In the genomic region with DNA sequence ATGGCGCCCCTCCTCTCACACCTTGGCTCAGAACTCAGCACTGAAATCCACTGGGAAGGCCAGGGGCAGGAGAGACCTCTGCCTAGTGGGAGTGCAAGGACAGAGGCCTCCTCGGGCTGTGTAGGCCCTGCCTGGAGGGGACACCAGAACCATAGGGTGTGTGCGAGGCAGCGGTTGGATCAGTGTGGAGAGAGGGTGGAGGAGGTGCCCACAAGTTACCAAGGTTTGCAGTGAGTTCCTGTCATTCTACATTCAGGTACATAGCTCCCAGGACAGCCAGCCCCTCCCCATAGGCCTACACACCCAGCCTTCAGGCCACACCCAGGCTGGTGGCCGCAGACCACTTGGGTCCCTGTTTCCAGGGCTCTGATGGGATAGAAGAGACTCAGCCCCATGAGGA, we compare ENCODE assay signal across 10 cellular contexts. TPM values are rescaled to one million over a fixed set of nuclear protein-coding genes. Genes with fewer than 3 reads are reported as not detected.
DNase-seq lines count a peak whose midpoint lies in the region; ATAC-seq, FAIRE-seq and TF ChIP-seq lines count a peak whose summit lies in the region.
"Had no signal": no experiment of that assay in that cellular context is flagged by ENCODE, and none has a peak within 500 bp of the region (broad histone marks: within the 10 kb centered on the region; RNA-seq: fewer than 3 reads in every experiment).

No MANE protein-coding gene starts in this region.

- DNase-seq in HTR-8/SVneo (ENCODE audit: insufficient read length, low spot score) (no peak), breast epithelium (ENCODE audit: low spot score in 2 of 2) (no peak), right lobe of liver (no peak), SKM-1 (lab: John Stamatoyannopoulos, UW; ENCODE audit: unreplicated experiment) (no peak), EL (no peak), NCI-H1930 (lab: John Stamatoyannopoulos, UW) (no peak)

- H3K36me3 Mint-ChIP-seq in stimulated activated memory B cell treated with anti-CD40 and anti-IgM and Interleukin-4, amounts not matched to agents 10 μg/mL and 1 μg/mL and 100 μg/mL, for 72 hours: no peaks in the 10 kb centered on the region

- H3K27me3 ChIP-seq in breast epithelium (no peaks in the 10 kb centered on the region), right lobe of liver (no peaks in the 10 kb centered on the region)
- H3K27me3 ChIP-seq: SJSA1 had no signal

- H3K27ac Mint-ChIP-seq in stimulated activated memory B cell treated with anti-CD40 and anti-IgM and Interleukin-4, amounts not matched to agents 10 μg/mL and 1 μg/mL and 100 μg/mL, for 72 hours: no peak overlapping the region

- H3K4me3 ChIP-seq in breast epithelium (peak overlapping the region in 1 of 3 donors; percentile 1), right lobe of liver (no peak overlapping the region)
- H3K4me3 ChIP-seq: SJSA1 had no signal

- peak overlapping the region; percentile 92 to 95 for H3K27ac ChIP-seq in breast epithelium
- peak overlapping the region; percentile 69 to 76 (median 75) for H3K27ac ChIP-seq in right lobe of liver
- H3K27ac ChIP-seq: SJSA1 had no signal

- intact Hi-C loops in breast epithelium (cut with DNase I; ENCODE audit: low total_unique reads): loop anchor here (2.0 kb wide), 1 partner anchor 63 kb away; no protein-coding TSS in a partner anchor
- intact Hi-C loops in right lobe of liver (cut with DNase I): no loop called here

- TF ChIP-seq POLR2A in breast epithelium (IDR thresholded peaks at IDR 0.05) (no peak), right lobe of liver (IDR thresholded peaks at IDR 0.05) (no peak)

- H3K36me3 ChIP-seq in breast epithelium: no peaks in the 10 kb centered on the region
- H3K36me3 ChIP-seq in right lobe of liver: no peaks in the 10 kb centered on the region
- H3K36me3 ChIP-seq: SJSA1 had no signal

- 80% methylated on average over 1 of the region's 5 CpGs for WGBS in right lobe of liver (ENCODE audit: insufficient coverage, low coverage, low lambda C conversion rate, missing lambda C conversion rate)

- H3K4me1 Mint-ChIP-seq in stimulated activated memory B cell treated with anti-CD40 and anti-IgM and Interleukin-4, amounts not matched to agents 10 μg/mL and 1 μg/mL and 100 μg/mL, for 72 hours: peaks cover 7% of the 10 kb centered on the region

- H3K9me3 ChIP-seq in breast epithelium (no peaks in the 10 kb centered on the region), right lobe of liver (no peaks in the 10 kb centered on the region)
- H3K9me3 ChIP-seq: SJSA1 had no signal

- H3K27me3 Mint-ChIP-seq in stimulated activated memory B cell treated with anti-CD40 and anti-IgM and Interleukin-4, amounts not matched to agents 10 μg/mL and 1 μg/mL and 100 μg/mL, for 72 hours: no peaks in the 10 kb centered on the region

- ATAC-seq in right lobe of liver (peak in 2 of 4 donors; percentile 0 to 1), HG03097 (IDR thresholded peaks at IDR 0.05; ENCODE audit: low FRiP score, unreplicated experiment) (no peak)
- ATAC-seq in stimulated activated memory B cell treated with anti-CD40 and anti-IgM and Interleukin-4, amounts not matched to agents 10 μg/mL and 1 μg/mL and 100 μg/mL, for 72 hours: peak; percentile 11

- TF ChIP-seq CTCF in breast epithelium (IDR thresholded peaks at IDR 0.05) (no peak), right lobe of liver (IDR thresholded peaks at IDR 0.05) (no peak)

- H3K9me3 Mint-ChIP-seq in stimulated activated memory B cell treated with anti-CD40 and anti-IgM and Interleukin-4, amounts not matched to agents 10 μg/mL and 1 μg/mL and 100 μg/mL, for 72 hours: no peaks in the 10 kb centered on the region

- FAIRE-seq in HTR-8/SVneo (lab: Jason Lieb, UNC): peak; percentile 4
- FAIRE-seq: GM18507 had no signal

- H3K4me1 ChIP-seq in breast epithelium (peaks cover 12 to 17% of the 10 kb centered on the region in 2 donors), right lobe of liver (peaks cover 2 to 21% (median 12%) of the 10 kb centered on the region in 4 donors)

- H3K4me3 Mint-ChIP-seq in stimulated activated memory B cell treated with anti-CD40 and anti-IgM and Interleukin-4, amounts not matched to agents 10 μg/mL and 1 μg/mL and 100 μg/mL, for 72 hours: no peak overlapping the region

RNA-seq across cellular contexts. Expression of a gene that starts 19.2 kb away (rescaled TPM):
- total RNA-seq in breast epithelium: 10 to 100 TPM; 35.3 to 59.4 (median 36.1) TPM
- 100 to 1,000 TPM in 3 of 6 experiments, 10 to 100 TPM in 3; 41.9 to 138 (median 99.9) TPM for total RNA-seq in right lobe of liver

RNA-seq across cellular contexts. Expression of a gene that starts 57.3 kb away (rescaled TPM):
- total RNA-seq in breast epithelium (100 to 1,000 TPM; 130 to 159 (median 133) TPM), right lobe of liver (10 to 100 TPM; 74.8 to 85.5 (median 79.4) TPM)
